In the genomic region with DNA sequence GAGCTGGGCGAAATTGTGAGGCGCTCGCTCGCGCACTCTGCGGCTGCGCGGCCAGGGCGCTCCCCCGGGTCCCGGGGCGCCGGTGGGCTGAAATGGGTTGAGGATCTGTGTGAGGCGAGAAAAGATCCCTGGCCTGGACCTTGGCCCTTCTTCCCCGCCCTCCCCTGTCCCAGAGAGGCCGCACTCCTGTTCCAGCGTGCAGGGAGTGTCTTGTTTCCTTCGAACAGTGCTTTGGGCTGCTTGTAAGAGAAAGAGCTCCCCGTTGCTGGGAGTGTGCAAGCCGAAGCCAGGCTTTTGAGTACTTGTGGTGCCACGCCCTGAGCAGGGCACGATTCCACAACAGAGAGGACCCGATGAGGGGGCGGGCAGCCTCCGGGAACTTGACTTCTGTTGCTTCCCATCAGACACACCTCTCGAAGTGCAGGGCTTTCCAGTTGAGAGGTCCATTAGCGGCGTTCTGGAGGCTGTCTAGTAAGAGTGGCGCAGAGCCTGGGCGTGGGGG, we compare ENCODE assay signal across 7 cellular contexts. TPM values are rescaled to one million over a fixed set of nuclear protein-coding genes. Genes with fewer than 3 reads are reported as not detected.
DNase-seq lines count a peak whose midpoint lies in the region; ATAC-seq, FAIRE-seq and TF ChIP-seq lines count a peak whose summit lies in the region.
"Had no signal": no experiment of that assay in that cellular context is flagged by ENCODE, and none has a peak within 500 bp of the region (broad histone marks: within the 10 kb centered on the region; RNA-seq: fewer than 3 reads in every experiment).

No MANE protein-coding gene starts in this region.

- H3K36me3 Mint-ChIP-seq in WTC11 = peaks cover 3% of the 10 kb centered on the region; the same call in 1 of the 2 replicates

- no peaks in the 10 kb centered on the region for H3K9me3 ChIP-seq in liver (ENCODE audit: control insufficient read depth in 4 of 4, low read length in 3 of 4)

- peak overlapping the region; percentile 47 to 48 for H3K9ac ChIP-seq in liver (ENCODE audit: low read depth in 1 of 2, low read length in 2 of 2)

- TF ChIP-seq CTCF in WTC11 (IDR thresholded peaks at IDR 0.05) = no peak
- TF ChIP-seq CTCF in liver (IDR thresholded peaks at IDR 0.05; ENCODE audit: low read depth, low read length, missing input control) = no peak

- 0 out of 2 replicates have a peak overlapping the region, but pooled peaks have one; percentile 41 for H3K27ac Mint-ChIP-seq in WTC11

- H3K36me3 ChIP-seq in liver (ENCODE audit: control insufficient read depth in 4 of 4, insufficient read depth in 3 of 4, low read depth in 1 of 4, low read length in 3 of 4) = peaks cover 2 to 16% (median 6%) of the 10 kb centered on the region in 4 donors

- no peak for TF ChIP-seq POLR2A in H54 (IDR thresholded peaks at IDR 0.05; ENCODE audit: low read depth, low read length)

- 3% methylated on average over 30 of the region's 30 CpGs for WGBS in liver

- peaks cover 15 to 70% (median 62%) of the 10 kb centered on the region in 4 donors for H3K4me1 ChIP-seq in liver (ENCODE audit: control insufficient read depth in 4 of 4, insufficient read depth in 4 of 4, low read length in 3 of 4)

- CTCF ChIA-PET in WTC11 (lab: Charles Lee) = interaction anchor here (0.5 to 1.9 kb wide), 11 partner anchors 10 to 543 kb away, joined by 3 to 28 read pairs (median 3); partner anchors contain the start of genes ENDOG and SH3GLB2

- H3K27me3 ChIP-seq in liver (ENCODE audit: control insufficient read depth in 4 of 4, insufficient read depth in 4 of 4, low read length in 3 of 4) = no peaks in the 10 kb centered on the region

- H3K27ac ChIP-seq in liver (ENCODE audit: low read depth in 1 of 2, low read length in 2 of 2) = peak overlapping the region; percentile 67 to 75

- no peaks in the 10 kb centered on the region for H3K27me3 Mint-ChIP-seq in WTC11 (ENCODE audit: low read depth)

- no peak for TF ChIP-seq RAD21 in liver (IDR thresholded peaks at IDR 0.05)

- POLR2A ChIA-PET in WTC11 (lab: Charles Lee) = interaction anchor here (1.3 kb wide), 2 partner anchors 10 to 263 kb away, joined by 3 to 5 read pairs; partner anchors contain the start of gene ENDOG

- no peaks in the 10 kb centered on the region for H3K9me3 Mint-ChIP-seq in WTC11

- DNase-seq in H54 (ENCODE audit: insufficient read length, low spot score) (peak; percentile 97), WTC11 (ENCODE audit: low spot score) (no peak)

- ATAC-seq in WTC11 (peak; percentile 26), GM19328 (IDR thresholded peaks at IDR 0.05; ENCODE audit: unreplicated experiment) (no peak), GM19455 (IDR thresholded peaks at IDR 0.05; ENCODE audit: unreplicated experiment) (no peak), GM19023 (IDR thresholded peaks at IDR 0.05; ENCODE audit: unreplicated experiment) (no peak)

- no peak for FAIRE-seq in H54 (lab: Jason Lieb, UNC)
- FAIRE-seq: islet of Langerhans had no signal

- peaks cover 8% of the 10 kb centered on the region for H3K4me1 Mint-ChIP-seq in WTC11

- peak overlapping the region; percentile 92 for H3K4me3 Mint-ChIP-seq in WTC11

- H3K4me3 ChIP-seq in liver (ENCODE audit: low read depth in 1 of 3, low read length in 3 of 3) = peak overlapping the region; percentile 66 to 87 (median 84)

TF ChIP-seq in WTC11, 78 proteins besides CTCF, POLR2A, EP300 and RAD21:
- TF ChIP-seq, protein P1, sequence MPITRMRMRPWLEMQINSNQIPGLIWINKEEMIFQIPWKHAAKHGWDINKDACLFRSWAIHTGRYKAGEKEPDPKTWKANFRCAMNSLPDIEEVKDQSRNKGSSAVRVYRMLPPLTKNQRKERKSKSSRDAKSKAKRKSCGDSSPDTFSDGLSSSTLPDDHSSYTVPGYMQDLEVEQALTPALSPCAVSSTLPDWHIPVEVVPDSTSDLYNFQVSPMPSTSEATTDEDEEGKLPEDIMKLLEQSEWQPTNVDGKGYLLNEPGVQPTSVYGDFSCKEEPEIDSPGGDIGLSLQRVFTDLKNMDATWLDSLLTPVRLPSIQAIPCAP (CRISPR knock-in tag; IDR thresholded peaks at IDR 0.05) = no peak
- TF ChIP-seq, protein P2, sequence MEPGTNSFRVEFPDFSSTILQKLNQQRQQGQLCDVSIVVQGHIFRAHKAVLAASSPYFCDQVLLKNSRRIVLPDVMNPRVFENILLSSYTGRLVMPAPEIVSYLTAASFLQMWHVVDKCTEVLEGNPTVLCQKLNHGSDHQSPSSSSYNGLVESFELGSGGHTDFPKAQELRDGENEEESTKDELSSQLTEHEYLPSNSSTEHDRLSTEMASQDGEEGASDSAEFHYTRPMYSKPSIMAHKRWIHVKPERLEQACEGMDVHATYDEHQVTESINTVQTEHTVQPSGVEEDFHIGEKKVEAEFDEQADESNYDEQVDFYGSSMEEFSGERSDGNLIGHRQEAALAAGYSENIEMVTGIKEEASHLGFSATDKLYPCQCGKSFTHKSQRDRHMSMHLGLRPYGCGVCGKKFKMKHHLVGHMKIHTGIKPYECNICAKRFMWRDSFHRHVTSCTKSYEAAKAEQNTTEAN (CRISPR knock-in tag; IDR thresholded peaks at IDR 0.05) = no peak
- peak; percentile 89 for TF ChIP-seq GTF2I (CRISPR knock-in tag; conservative IDR thresholded peaks at IDR 0.05)
- no peak for TF ChIP-seq ETV6 (CRISPR knock-in tag; IDR thresholded peaks at IDR 0.05)

TF ChIP-seq in liver, 16 proteins besides CTCF, POLR2A, EP300 and RAD21:
- TF ChIP-seq FOXA1 (IDR thresholded peaks at IDR 0.05) (no peak), REST (IDR thresholded peaks at IDR 0.05) (no peak), YY1 (IDR thresholded peaks at IDR 0.05) (no peak), ATF3 (IDR thresholded peaks at IDR 0.05) (no peak), GABPA (IDR thresholded peaks at IDR 0.05 in 1 of 2, conservative IDR thresholded peaks at IDR 0.05 in 1 of 2) (no peak), FOXA2 (IDR thresholded peaks at IDR 0.05) (no peak), SP1 (IDR thresholded peaks at IDR 0.05) (no peak), EGR1 (IDR thresholded peaks at IDR 0.05; ENCODE audit: low read depth in 2 of 2) (no peak), HNF4A (conservative IDR thresholded peaks at IDR 0.05) (peak in 1 of 2 donors; percentile 17)
TF ChIP-seq in liver: peak in this region for 1.

RNA-seq across cellular contexts. Expression of gene DOLPP1, which starts 0.5 kb away (rescaled TPM):
- 30.4 to 35.6 TPM (median 32.7 TPM) in 3 replicates for total RNA-seq in WTC11 (2021)
- 10 to 100 TPM; 15.3 to 15.6 TPM for total RNA-seq in liver
- 10 to 100 TPM; 14.6 to 14.8 TPM for polyA plus RNA-seq in liver

RNA-seq across cellular contexts. Expression of gene CRAT, which starts 29.2 kb away (rescaled TPM):
- total RNA-seq in WTC11 (2021) (17.2 to 19.1 TPM (median 17.5 TPM) in 3 replicates), liver (100 to 1,000 TPM in 1 of 2 donors, 10 to 100 TPM in 1; 33.8 to 121 TPM)
- 100 to 1,000 TPM in 1 of 2 donors, 10 to 100 TPM in 1; 69.8 to 108 TPM for polyA plus RNA-seq in liver

RNA-seq across cellular contexts. Expression of gene PTPA, which starts 29.8 kb away (rescaled TPM):
- total RNA-seq in WTC11 (2021) (181 to 186 TPM (median 186 TPM) in 3 replicates), liver (10 to 100 TPM; 27.6 to 42.6 TPM)
- polyA plus RNA-seq in liver = 10 to 100 TPM; 34.1 to 66.0 TPM

RNA-seq across cellular contexts. Expression of gene MIGA2, which starts 45.0 kb away (rescaled TPM):
- total RNA-seq in WTC11 (2021) = 39.9 to 61.7 TPM (median 48.0 TPM) in 3 replicates
- 10 to 100 TPM; 22.8 to 42.6 TPM for total RNA-seq in liver
- 10 to 100 TPM in 1 of 2 donors, 1 to 10 TPM in 1; 8.0 to 11.1 TPM for polyA plus RNA-seq in liver

RNA-seq across cellular contexts. Expression of gene SH3GLB2, which starts 53.3 kb away (rescaled TPM):
- total RNA-seq in WTC11 (2021) = 59.7 to 65.7 TPM (median 62.9 TPM) in 3 replicates
- total RNA-seq in liver = 10 to 100 TPM; 22.6 to 26.9 TPM
- 10 to 100 TPM in 1 of 2 donors, 1 to 10 TPM in 1; 5.0 to 14.0 TPM for polyA plus RNA-seq in liver
